8 cellular contexts compared by ENCODE assay signal in genomic region chr2:45771251-45771650, GRCh38.
A peak's percentile ranks its signal among the peaks of the same experiment; 100 is the strongest.
DNase-seq lines count a peak whose midpoint lies in the region; ATAC-seq and TF ChIP-seq lines count a peak whose summit lies in the region.
"Had no signal": no experiment of that assay in that cellular context is flagged by ENCODE, and none has a peak within 500 bp of the region (broad histone marks: within the 10 kb centered on the region; RNA-seq: fewer than 3 reads in every experiment).

No MANE protein-coding gene starts in this region.

- H3K36me3 ChIP-seq in WERI-Rb-1, result no peaks in the 10 kb centered on the region
- H3K36me3 ChIP-seq in thoracic aorta, result no peaks in the 10 kb centered on the region

- H3K27ac ChIP-seq in WERI-Rb-1 (peak overlapping the region; percentile 51), thoracic aorta (peak overlapping the region in 1 of 2 donors; percentile 18)

- H3K4me1 ChIP-seq in thoracic aorta (ENCODE audit: control insufficient read depth in 1 of 2, low read depth in 2 of 2), result peaks cover 6 to 25% of the 10 kb centered on the region in 2 donors

- ATAC-seq in thoracic aorta (ENCODE audit: insufficient number of reproducible peaks, low FRiP score, low read depth), result no peak
- ATAC-seq: T-cell had no signal

- H3K27me3 ChIP-seq in WERI-Rb-1 (ENCODE audit: insufficient read depth, low read depth, severe bottlenecking), result no peaks in the 10 kb centered on the region
- no peaks in the 10 kb centered on the region for H3K27me3 ChIP-seq in thoracic aorta (replicated peaks; ENCODE audit: insufficient read depth)

- DNase-seq in NCI-H1105 (lab: John Stamatoyannopoulos, UW), result peak; percentile 13
- peak; percentile 93 for DNase-seq in WERI-Rb-1
- peak; percentile 18 for DNase-seq in iris pigment epithelial cell (ENCODE audit: low read depth)
- DNase-seq in thoracic aorta (ENCODE audit: low spot score), result no peak
- DNase-seq in effector CD4-positive, alpha-beta T cell, result no peak
- DNase-seq in activated CD4-positive, alpha-beta T cell treated with anti-CD3 and anti-CD28 coated beads for 48 hours, result no peak
- no peak for DNase-seq in NK-92 (lab: John Stamatoyannopoulos, UW; ENCODE audit: unreplicated experiment)

- H3K9me3 ChIP-seq in WERI-Rb-1 (ENCODE audit: severe bottlenecking), result no peaks in the 10 kb centered on the region
- no peaks in the 10 kb centered on the region for H3K9me3 ChIP-seq in thoracic aorta

- peak overlapping the region; percentile 4; the same call in 1 of the 2 replicates for H3K4me3 ChIP-seq in WERI-Rb-1 (ENCODE audit: low read depth, low read length)
- H3K4me3 ChIP-seq in thoracic aorta, result peak overlapping the region; percentile 59

- 0 out of 2 replicates have a peak, but pooled peaks have one; percentile 24 for TF ChIP-seq CTCF in WERI-Rb-1 (IDR thresholded peaks at IDR 0.05; ENCODE audit: low read depth, low read length)
- no peak for TF ChIP-seq CTCF in thoracic aorta (IDR thresholded peaks at IDR 0.05)

Comparison
In these comparisons a context has a peak if more than half of its experiments do, and no peak if none do; other contexts are left out.
1. DNase-seq: peak in NCI-H1105 (single experiment), WERI-Rb-1 (single experiment) and iris pigment epithelial cell (single experiment); none in thoracic aorta (single experiment), effector CD4-positive, alpha-beta T cell (single experiment), activated CD4-positive, alpha-beta T cell treated with anti-CD3 and anti-CD28 coated beads for 48 hours (single experiment) and NK-92 (single experiment).